8 cellular contexts compared by ENCODE assay signal in the genomic region with DNA sequence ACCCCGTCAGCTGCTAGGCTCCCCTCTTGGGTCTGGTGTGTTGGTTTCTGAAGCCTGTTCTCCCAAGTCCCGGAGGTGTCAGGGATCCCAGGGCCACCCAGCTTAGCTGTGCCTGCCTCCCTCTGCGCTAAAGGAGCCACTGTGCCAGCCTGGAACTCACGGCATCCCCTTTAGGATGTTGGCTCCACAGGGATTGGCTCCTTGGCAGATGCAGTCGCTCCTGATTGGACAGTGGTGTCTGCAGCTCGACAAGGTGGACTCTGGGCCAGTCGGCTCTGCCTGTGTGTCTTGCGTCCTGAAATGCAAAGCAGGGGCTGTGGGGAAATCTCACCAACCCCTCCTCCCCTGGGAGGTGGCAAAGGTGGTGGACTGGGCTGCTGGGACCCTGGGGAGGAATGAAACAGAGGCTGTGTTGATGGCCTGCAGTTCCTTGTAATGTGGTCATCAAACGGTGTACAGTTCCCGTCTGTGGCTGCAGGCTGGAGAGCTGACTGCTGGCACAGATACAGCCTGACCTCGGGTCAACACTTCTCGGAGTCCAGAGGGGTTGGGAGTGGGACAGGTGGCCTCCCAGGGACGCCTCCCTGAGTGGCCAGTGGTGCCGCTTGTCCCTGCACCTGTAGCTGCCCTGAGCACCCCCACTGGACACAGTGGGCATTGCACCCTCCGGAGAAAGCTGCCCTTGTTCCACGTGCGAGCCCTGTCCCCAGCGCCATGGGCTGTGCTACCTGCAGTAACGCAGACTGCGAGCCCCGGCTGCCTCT. TPM values are rescaled to one million over a fixed set of nuclear protein-coding genes. Genes with fewer than 3 reads are reported as not detected.
A peak's percentile ranks its signal among the peaks of the same experiment; 100 is the strongest.
DNase-seq lines count a peak whose midpoint lies in the region; ATAC-seq, FAIRE-seq and TF ChIP-seq lines count a peak whose summit lies in the region.

No MANE protein-coding gene starts in this region.

- WGBS in iPS DF 6.9 (ENCODE audit: insufficient coverage, insufficient read length): no CpG with 5 or more reads among the region's 21 CpGs

- H3K27me3 Mint-ChIP-seq in astrocyte (ENCODE audit: low read depth, unreplicated experiment): peaks cover 47% of the 10 kb centered on the region

- H3K4me1 ChIP-seq in OCI-LY7 (ENCODE audit: insufficient read depth, low read length, poor library complexity, severe bottlenecking) (peaks cover 17% of the 10 kb centered on the region), astrocyte (ENCODE audit: insufficient read depth, low read length) (peaks cover 8% of the 10 kb centered on the region), iPS DF 6.9 (ENCODE audit: control insufficient read depth, insufficient read depth, low read length) (peaks cover 1% of the 10 kb centered on the region; the same call in 1 of the 2 replicates)

- no peaks in the 10 kb centered on the region for H3K9me2 ChIP-seq in OCI-LY7 (ENCODE audit: insufficient read depth, low read length)

- ATAC-seq in HG03354 (IDR thresholded peaks at IDR 0.05; ENCODE audit: poor library complexity, severe bottlenecking, unreplicated experiment): no peak

- H2AFZ ChIP-seq in OCI-LY7 (ENCODE audit: low read length): no peak overlapping the region
- H2AFZ ChIP-seq in astrocyte (ENCODE audit: low read depth, low read length): peak overlapping the region; percentile 33

- no peak overlapping the region for H3K27ac Mint-ChIP-seq in astrocyte (ENCODE audit: unreplicated experiment)

- H4K20me1 ChIP-seq in OCI-LY7 (ENCODE audit: insufficient read depth, low read length) (no peaks in the 10 kb centered on the region; the same call in 1 of the 2 replicates), astrocyte (ENCODE audit: insufficient read depth, low read length) (peaks cover 7% of the 10 kb centered on the region)

- FAIRE-seq in astrocyte (lab: Jason Lieb, UNC): no peak

- H3K79me2 ChIP-seq in OCI-LY7 (ENCODE audit: insufficient read depth, low read depth, low read length) (peaks cover 28% of the 10 kb centered on the region), astrocyte (ENCODE audit: insufficient read depth, low read length) (no peaks in the 10 kb centered on the region)

- peaks cover 34% of the 10 kb centered on the region for H3K36me3 ChIP-seq in OCI-LY7 (ENCODE audit: insufficient read depth, low read length)
- H3K36me3 ChIP-seq in astrocyte (ENCODE audit: insufficient read depth, low read length): no peaks in the 10 kb centered on the region
- H3K36me3 ChIP-seq in iPS DF 6.9 (ENCODE audit: control insufficient read depth, insufficient read depth, low read length): no peaks in the 10 kb centered on the region

- DNase-seq in NCI-H1436 (lab: John Stamatoyannopoulos, UW): peak; percentile 72
- DNase-seq in NCI-H1436 treated with DMSO at 0.1 percent for 48 hours (lab: John Stamatoyannopoulos, UW): no peak
- peak; percentile 12 for DNase-seq in OCI-LY7 (ENCODE audit: low spot score)
- DNase-seq in astrocyte (ENCODE audit: low read depth): no peak
- peak; percentile 54 for DNase-seq in iPS DF 6.9 (ENCODE audit: low read depth, low spot score)
- DNase-seq in stimulated activated CD4-positive, alpha-beta T cell treated with anti-CD3 and anti-CD28 coated beads, Interleukin-12 subunit alpha, Interleukin-12 subunit beta, amount 100 ng/mL, for 4 hours: peak; percentile 35
- DNase-seq in MV-4-11 (lab: John Stamatoyannopoulos, UW): no peak

- no peak overlapping the region for H3K9ac ChIP-seq in astrocyte (ENCODE audit: low read length)

- no peaks in the 10 kb centered on the region for H3K9me3 Mint-ChIP-seq in astrocyte (ENCODE audit: unreplicated experiment)

- TF ChIP-seq CTCF in OCI-LY7 (conservative IDR thresholded peaks at IDR 0.05; ENCODE audit: low read length): peak; percentile 63
- peak; percentile 38 for TF ChIP-seq CTCF in astrocyte (IDR thresholded peaks at IDR 0.05; ENCODE audit: insufficient read depth, low read depth, low read length)

- H3K9me3 ChIP-seq in OCI-LY7 (ENCODE audit: low read length) (no peaks in the 10 kb centered on the region), astrocyte (ENCODE audit: insufficient read depth, low read depth, low read length) (no peaks in the 10 kb centered on the region), iPS DF 6.9 (ENCODE audit: control insufficient read depth, insufficient read depth, low read length) (no peaks in the 10 kb centered on the region)

- no TSS peak for BruUV-seq in OCI-LY7 (replicated peaks; lab: Mats Ljungman, UMichigan)

- CTCF ChIA-PET in OCI-LY7 (lab: Charles Lee; ENCODE audit: unreplicated experiment): no interaction called here

- intact Hi-C loops in OCI-LY7 (cut with micrococcal nuclease; ENCODE audit: unreplicated experiment): no loop called here

- H3K4me3 ChIP-seq in OCI-LY7 (ENCODE audit: low read depth, low read length, poor library complexity, severe bottlenecking): no peak overlapping the region
- H3K4me3 ChIP-seq in astrocyte (ENCODE audit: insufficient read depth, low read depth, low read length): no peak overlapping the region
- no peak overlapping the region for H3K4me3 ChIP-seq in iPS DF 6.9 (ENCODE audit: low read length)

- H3K27me3 ChIP-seq in astrocyte (ENCODE audit: insufficient read depth, low read length) (peaks cover 21% of the 10 kb centered on the region), iPS DF 6.9 (ENCODE audit: control insufficient read depth, insufficient read depth, low read length) (no peaks in the 10 kb centered on the region)

- H3K4me2 ChIP-seq in OCI-LY7 (ENCODE audit: low read length): no peak overlapping the region
- peak overlapping the region; percentile 11 for H3K4me2 ChIP-seq in astrocyte (ENCODE audit: low read length)

- POLR2A ChIA-PET in OCI-LY7 (lab: Charles Lee): interaction anchor here (1.3 kb wide), 1 partner anchor 9 kb away, joined by 4 read pairs; no protein-coding TSS in a partner anchor

- H3K27ac ChIP-seq in OCI-LY7 (ENCODE audit: low read depth, low read length, poor library complexity, severe bottlenecking) (no peak overlapping the region), astrocyte (ENCODE audit: low read depth, low read length) (no peak overlapping the region), iPS DF 6.9 (ENCODE audit: low read length) (no peak overlapping the region)

- no peak overlapping the region for H3K4me3 Mint-ChIP-seq in astrocyte (ENCODE audit: unreplicated experiment)

- no peaks in the 10 kb centered on the region for H3K36me3 Mint-ChIP-seq in astrocyte (ENCODE audit: low read depth, unreplicated experiment)

- H3K4me1 Mint-ChIP-seq in astrocyte (ENCODE audit: low read depth, unreplicated experiment): peaks cover 2% of the 10 kb centered on the region

RNA-seq across cellular contexts. Expression of a gene that starts 11.5 kb away (rescaled TPM):
- total RNA-seq in OCI-LY7 (2014; rRNA removed; shearing (Covaris generic)): 42.1 and 46.7 TPM in 2 replicates
- 120 and 133 TPM in 2 replicates for total RNA-seq in OCI-LY7 (2022)
- 3.1 and 4.4 TPM in 2 replicates for total RNA-seq in astrocyte

RNA-seq across cellular contexts. Expression of a gene that starts 41.9 kb away (rescaled TPM):
- 9.2 and 13.4 TPM in 2 replicates for total RNA-seq in OCI-LY7 (2014; rRNA removed; shearing (Covaris generic))
- total RNA-seq in OCI-LY7 (2022) (23.0 and 24.2 TPM in 2 replicates), astrocyte (8.4 and 9.3 TPM in 2 replicates)

Comparison
In these comparisons a context has a peak if more than half of its experiments do, and no peak if none do; other contexts are left out.
1. DNase-seq: peak in NCI-H1436 (single experiment), OCI-LY7 (single experiment), iPS DF 6.9 (single experiment) and stimulated activated CD4-positive, alpha-beta T cell treated with anti-CD3 and anti-CD28 coated beads, Interleukin-12 subunit alpha, Interleukin-12 subunit beta, amount 100 ng/mL, for 4 hours (single experiment); none in NCI-H1436 treated with DMSO at 0.1 percent for 48 hours (single experiment), astrocyte (single experiment) and MV-4-11 (single experiment).